Comparison of ENCODE assay signal across 21 cellular contexts in genomic region chr2:169001116-169001815, GRCh38. TPM values are rescaled to one million over a fixed set of nuclear protein-coding genes. Genes with fewer than 3 reads are reported as not detected.
A peak's percentile ranks its signal among the peaks of the same experiment; 100 is the strongest.
DNase-seq lines count a peak whose midpoint lies in the region; ATAC-seq and TF ChIP-seq lines count a peak whose summit lies in the region.
"Had no signal": no experiment of that assay in that cellular context is flagged by ENCODE, and none has a peak within 500 bp of the region (broad histone marks: within the 10 kb centered on the region; RNA-seq: fewer than 3 reads in every experiment).

No MANE protein-coding gene starts in this region.

- peaks cover 28% of the 10 kb centered on the region for H3K4me1 ChIP-seq in RWPE2 (ENCODE audit: insufficient read depth, poor library complexity, severe bottlenecking)
- H3K4me1 ChIP-seq in smooth muscle cell (ENCODE audit: low read depth): no peaks in the 10 kb centered on the region
- no peaks in the 10 kb centered on the region for H3K4me1 ChIP-seq in upper lobe of right lung
- no peaks in the 10 kb centered on the region for H3K4me1 ChIP-seq in right cardiac atrium (ENCODE audit: control insufficient read depth, insufficient read depth, low read length)
- H3K4me1 ChIP-seq: upper lobe of left lung had no signal

- H3K9me3 ChIP-seq in RWPE2 (ENCODE audit: severe bottlenecking): no peaks in the 10 kb centered on the region
- H3K9me3 ChIP-seq in smooth muscle cell (replicated peaks; ENCODE audit: low read depth): no peaks in the 10 kb centered on the region
- H3K9me3 ChIP-seq in upper lobe of right lung: no peaks in the 10 kb centered on the region
- H3K9me3 ChIP-seq in right cardiac atrium (ENCODE audit: control insufficient read depth, low read length): no peaks in the 10 kb centered on the region
- H3K9me3 ChIP-seq: A549, heart right ventricle, neutrophil, upper lobe of left lung had no signal

- H3K79me2 ChIP-seq in smooth muscle cell (ENCODE audit: low read depth): no peaks in the 10 kb centered on the region

- intact Hi-C loops in upper lobe of right lung (cut with DNase I) (no loop called here), right cardiac atrium (cut with DNase I) (no loop called here)

- peaks cover 4% of the 10 kb centered on the region for H3F3A ChIP-seq in smooth muscle cell (ENCODE audit: low read depth)

- peak; percentile 17; the same call in 1 of the 3 replicates for ATAC-seq in RWPE2 (ENCODE audit: low read depth)
- ATAC-seq in HG02759 (IDR thresholded peaks at IDR 0.05; ENCODE audit: unreplicated experiment): no peak
- no peak for ATAC-seq in upper lobe of right lung
- no peak for ATAC-seq in right cardiac atrium
- ATAC-seq: A549; effector memory CD8-positive, alpha-beta T cell; heart right ventricle; T-helper 17 cell had no signal

- no peak overlapping the region for H3K4me2 ChIP-seq in smooth muscle cell
- H3K4me2 ChIP-seq: A549 had no signal

- H3K4me3 ChIP-seq in RWPE2 (ENCODE audit: severe bottlenecking): no peak overlapping the region
- no peak overlapping the region for H3K4me3 ChIP-seq in fibroblast of mammary gland (ENCODE audit: control insufficient read depth, low read depth, low read length)
- H3K4me3 ChIP-seq in smooth muscle cell: no peak overlapping the region
- H3K4me3 ChIP-seq in upper lobe of right lung: no peak overlapping the region
- H3K4me3 ChIP-seq in right cardiac atrium (ENCODE audit: low read length): no peak overlapping the region
- H3K4me3 ChIP-seq: A549; BLaER1 treated with 17β-estradiol and CSF1 and Interleukin-3, amounts not matched to agents 10 nM and 100 nM; heart right ventricle; lung; upper lobe of left lung had no signal

- no peaks in the 10 kb centered on the region for H4K20me1 ChIP-seq in smooth muscle cell (ENCODE audit: low read depth)
- H4K20me1 ChIP-seq: BLaER1 treated with 17β-estradiol and CSF1 and Interleukin-3, amounts not matched to agents 10 nM and 100 nM had no signal

- peak; percentile 20 to 37 for DNase-seq in activated CD4-positive, alpha-beta T cell treated with anti-CD3 and anti-CD28 coated beads, Interleukin-2, amount 50 U/mL, for 48 hours
- no peak for DNase-seq in activated CD4-positive, alpha-beta T cell treated with anti-CD3 and anti-CD28 coated beads for 4 hours
- DNase-seq in RWPE2 (ENCODE audit: low spot score) (no peak), fibroblast of mammary gland (ENCODE audit: low read depth) (peak; percentile 13), smooth muscle cell (lab: John Stamatoyannopoulos, UW; ENCODE audit: unreplicated experiment) (no peak), upper lobe of right lung (no peak), right cardiac atrium (no peak)
- DNase-seq: effector memory CD8-positive, alpha-beta T cell; H9; heart right ventricle; NCI-H146; NCI-H774; OCI-M1; SHP77 treated with DMSO at 0.1 percent for 48 hours; T-helper 17 cell; upper lobe of left lung had no signal

- no peak overlapping the region for H2AFZ ChIP-seq in smooth muscle cell (ENCODE audit: low read depth)

- WGBS in smooth muscle cell (ENCODE audit: low lambda C conversion rate): 82% methylated on average over 5 of the region's 5 CpGs
- WGBS in right cardiac atrium: 83% methylated on average over 5 of the region's 5 CpGs

- H3K27me3 ChIP-seq in RWPE2 (ENCODE audit: insufficient read depth, poor library complexity, severe bottlenecking) (no peaks in the 10 kb centered on the region), smooth muscle cell (ENCODE audit: low read depth) (no peaks in the 10 kb centered on the region), upper lobe of right lung (no peaks in the 10 kb centered on the region), right cardiac atrium (ENCODE audit: control insufficient read depth, insufficient read depth) (no peaks in the 10 kb centered on the region)
- H3K27me3 ChIP-seq: heart right ventricle, neutrophil, upper lobe of left lung had no signal

- no peak for TF ChIP-seq CTCF in RWPE2 (IDR thresholded peaks at IDR 0.05; ENCODE audit: poor library complexity, severe bottlenecking)
- no peak for TF ChIP-seq CTCF in fibroblast of mammary gland (conservative IDR thresholded peaks at IDR 0.05; ENCODE audit: control insufficient read depth, insufficient read depth, low read depth, low read length)
- TF ChIP-seq CTCF in smooth muscle cell (IDR thresholded peaks at IDR 0.05; ENCODE audit: borderline replicate concordance, insufficient read depth, poor library complexity, severe bottlenecking): no peak
- no peak for TF ChIP-seq CTCF in upper lobe of right lung (IDR thresholded peaks at IDR 0.05)

- H3K36me3 ChIP-seq in RWPE2 (ENCODE audit: low read depth): no peaks in the 10 kb centered on the region
- H3K36me3 ChIP-seq in smooth muscle cell (ENCODE audit: low read depth): no peaks in the 10 kb centered on the region
- H3K36me3 ChIP-seq in upper lobe of right lung: no peaks in the 10 kb centered on the region
- H3K36me3 ChIP-seq: BLaER1 treated with 17β-estradiol and CSF1 and Interleukin-3, amounts not matched to agents 10 nM and 100 nM; heart right ventricle; neutrophil; upper lobe of left lung had no signal

- H3K27ac ChIP-seq in RWPE2 (ENCODE audit: poor library complexity, severe bottlenecking): peak overlapping the region; percentile 31
- H3K27ac ChIP-seq in smooth muscle cell (ENCODE audit: low read depth): peak overlapping the region; percentile 9
- no peak overlapping the region for H3K27ac ChIP-seq in upper lobe of right lung
- no peak overlapping the region for H3K27ac ChIP-seq in right cardiac atrium (ENCODE audit: low read length)
- H3K27ac ChIP-seq: A549; BLaER1 treated with 17β-estradiol and CSF1 and Interleukin-3, amounts not matched to agents 10 nM and 100 nM; heart right ventricle; neutrophil; upper lobe of left lung had no signal

- H3K9ac ChIP-seq in smooth muscle cell (ENCODE audit: low read depth): no peak overlapping the region
- H3K9ac ChIP-seq: BLaER1 treated with 17β-estradiol and CSF1 and Interleukin-3, amounts not matched to agents 10 nM and 100 nM had no signal

RNA-seq across cellular contexts. Expression of gene ABCB11, which starts 29.9 kb away (rescaled TPM):
- total RNA-seq in smooth muscle cell: 0.04 TPM in 1 of 2 replicates, not detected in the other
- 0.05 TPM in 1 of 2 replicates, not detected in the other for polyA plus RNA-seq in smooth muscle cell
- 0.06 TPM for total RNA-seq in upper lobe of right lung
- under 1 TPM; 0.17 to 0.47 (median 0.23) TPM for total RNA-seq in right cardiac atrium
- 0.07 TPM for polyA plus RNA-seq in right cardiac atrium
- total RNA-seq: H9, T-helper 17 cell had no signal
- polyA plus RNA-seq: A549 had no signal

Comparison
In these comparisons a context has a peak if more than half of its experiments do, and no peak if none do; other contexts are left out.
1. DNase-seq: peak in activated CD4-positive, alpha-beta T cell treated with anti-CD3 and anti-CD28 coated beads, Interleukin-2, amount 50 U/mL, for 48 hours (2 of 2) and fibroblast of mammary gland (single experiment); none in activated CD4-positive, alpha-beta T cell treated with anti-CD3 and anti-CD28 coated beads for 4 hours (0 of 2), RWPE2 (single experiment), smooth muscle cell (single experiment), upper lobe of right lung (single experiment) and right cardiac atrium (0 of 3).
2. H3K27ac ChIP-seq: peak in RWPE2 (single experiment) and smooth muscle cell (single experiment); none in upper lobe of right lung (single experiment) and right cardiac atrium (single experiment).